10 cellular contexts compared by ENCODE assay signal in the genomic region with DNA sequence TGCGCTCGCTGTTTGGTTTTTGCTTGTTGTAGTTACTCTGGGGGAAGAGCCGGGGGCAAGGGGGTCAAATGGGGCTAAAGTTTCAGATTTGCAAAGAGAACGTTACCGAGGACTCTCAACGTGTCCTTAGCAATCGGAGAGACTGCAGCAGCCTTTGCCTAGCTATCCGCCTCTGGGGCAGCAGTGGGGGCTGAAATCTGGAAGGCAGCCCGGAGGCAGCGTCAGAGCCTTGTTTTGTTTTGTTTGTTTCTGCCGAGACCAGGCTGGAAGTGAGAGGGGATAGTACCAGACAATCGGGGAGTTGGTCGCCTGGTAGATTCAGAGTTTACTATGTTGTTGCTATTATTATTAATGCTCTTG. TPM values are rescaled to one million over a fixed set of nuclear protein-coding genes. Genes with fewer than 3 reads are reported as not detected.
DNase-seq lines count a peak whose midpoint lies in the region; ATAC-seq and TF ChIP-seq lines count a peak whose summit lies in the region.
"Had no signal": no experiment of that assay in that cellular context is flagged by ENCODE, and none has a peak within 500 bp of the region (broad histone marks: within the 10 kb centered on the region; RNA-seq: fewer than 3 reads in every experiment).

No MANE protein-coding gene starts in this region.

- H3K9me3 ChIP-seq in thoracic aorta (no peaks in the 10 kb centered on the region), OCI-LY7 (ENCODE audit: low read length) (no peaks in the 10 kb centered on the region)

- no TSS peak for BruUV-seq in OCI-LY7 (replicated peaks; lab: Mats Ljungman, UMichigan)

- no peak overlapping the region for H4K5ac ChIP-seq in mesendoderm (ENCODE audit: low read length)

- no peak overlapping the region for H2BK15ac ChIP-seq in mesendoderm (replicated peaks; ENCODE audit: low read depth)

- peak overlapping the region; percentile 9 for H3K9ac ChIP-seq in mesendoderm (ENCODE audit: low read length)

- no peak overlapping the region for H4K8ac ChIP-seq in mesendoderm (ENCODE audit: low read depth, low read length)

- CTCF ChIA-PET in OCI-LY7 (lab: Charles Lee; ENCODE audit: unreplicated experiment), result no interaction called here

- no peak overlapping the region for H2BK120ac ChIP-seq in mesendoderm (ENCODE audit: low read depth, low read length)

- no peaks in the 10 kb centered on the region for H3K9me3 Mint-ChIP-seq in endothelial cell (ENCODE audit: unreplicated experiment)

- no peak overlapping the region for H3K4ac ChIP-seq in mesendoderm (ENCODE audit: low read depth, low read length)

- TF ChIP-seq CTCF in endothelial cell (IDR thresholded peaks at IDR 0.05; ENCODE audit: unreplicated experiment) (no peak), thoracic aorta (IDR thresholded peaks at IDR 0.05) (no peak), OCI-LY7 (conservative IDR thresholded peaks at IDR 0.05; ENCODE audit: low read length) (no peak)

- H3K36me3 Mint-ChIP-seq in endothelial cell (ENCODE audit: low read depth, unreplicated experiment), result no peaks in the 10 kb centered on the region

- H3K18ac ChIP-seq in mesendoderm (ENCODE audit: low read length), result no peak overlapping the region

- WGBS in mesendoderm (ENCODE audit: extremely low coverage, insufficient coverage, low lambda C conversion rate), result no CpG with 5 or more reads among the region's 13 CpGs

- DNase-seq in NCI-H69 (lab: John Stamatoyannopoulos, UW), result peak; percentile 83
- no peak for DNase-seq in endothelial cell (ENCODE audit: low spot score)
- no peak for DNase-seq in mesendoderm
- no peak for DNase-seq in thoracic aorta (ENCODE audit: low spot score)
- no peak for DNase-seq in OCI-LY7 (ENCODE audit: low spot score)
- DNase-seq in NCI-H446 (lab: John Stamatoyannopoulos, UW), result no peak
- DNase-seq in NCI-H1092 (lab: John Stamatoyannopoulos, UW), result no peak
- DNase-seq: effector memory CD8-positive, alpha-beta T cell; T1000 had no signal

- H3K27me3 Mint-ChIP-seq in endothelial cell (ENCODE audit: unreplicated experiment), result peaks cover 13% of the 10 kb centered on the region

- H3K4me3 Mint-ChIP-seq in endothelial cell (ENCODE audit: unreplicated experiment), result peak overlapping the region; percentile 92

- H3K56ac ChIP-seq in mesendoderm (ENCODE audit: low read length), result peak overlapping the region; percentile 4

- H3K79me1 ChIP-seq in mesendoderm (ENCODE audit: low read length), result no peaks in the 10 kb centered on the region

- intact Hi-C loops in OCI-LY7 (cut with micrococcal nuclease; ENCODE audit: unreplicated experiment), result no loop called here

- no peak overlapping the region for H2AFZ ChIP-seq in OCI-LY7 (ENCODE audit: low read length)

- H3K4me3 ChIP-seq in mesendoderm (ENCODE audit: low read length) (peak overlapping the region; percentile 1), thoracic aorta (peak overlapping the region; percentile 59), OCI-LY7 (ENCODE audit: low read depth, low read length, poor library complexity, severe bottlenecking) (no peak overlapping the region)

- H3K4me2 ChIP-seq in mesendoderm (ENCODE audit: low read length) (peak overlapping the region; percentile 15), OCI-LY7 (ENCODE audit: low read length) (no peak overlapping the region)

- H2AK5ac ChIP-seq in mesendoderm (ENCODE audit: low read length), result no peak overlapping the region

- peaks cover 5% of the 10 kb centered on the region for H3K4me1 Mint-ChIP-seq in endothelial cell (ENCODE audit: unreplicated experiment)

- no peaks in the 10 kb centered on the region for H3K79me2 ChIP-seq in mesendoderm (ENCODE audit: control insufficient read depth, insufficient read depth, low read length)
- no peaks in the 10 kb centered on the region for H3K79me2 ChIP-seq in OCI-LY7 (ENCODE audit: insufficient read depth, low read depth, low read length)

- H4K20me1 ChIP-seq in OCI-LY7 (ENCODE audit: insufficient read depth, low read length), result no peaks in the 10 kb centered on the region

- no peak overlapping the region for H3K27ac Mint-ChIP-seq in endothelial cell (ENCODE audit: unreplicated experiment)
- H3K27ac Mint-ChIP-seq: effector memory CD8-positive, alpha-beta T cell had no signal

- H3K27me3 ChIP-seq in mesendoderm (ENCODE audit: insufficient read depth, low read length, poor library complexity) (peaks cover 3% of the 10 kb centered on the region), thoracic aorta (replicated peaks; ENCODE audit: insufficient read depth) (peaks cover 7% of the 10 kb centered on the region)

- POLR2A ChIA-PET in OCI-LY7 (lab: Charles Lee), result no interaction called here

- H2BK5ac ChIP-seq in mesendoderm (ENCODE audit: low read length), result no peak overlapping the region

- H3K23ac ChIP-seq in mesendoderm (ENCODE audit: low read length), result no peak overlapping the region

- peaks cover 2% of the 10 kb centered on the region for H3K4me1 ChIP-seq in mesendoderm (ENCODE audit: control insufficient read depth, low read depth, low read length)
- H3K4me1 ChIP-seq in thoracic aorta (ENCODE audit: control insufficient read depth in 1 of 2, low read depth in 2 of 2), result peaks cover 0 to 11% of the 10 kb centered on the region in 2 donors
- no peaks in the 10 kb centered on the region for H3K4me1 ChIP-seq in OCI-LY7 (ENCODE audit: insufficient read depth, low read length, poor library complexity, severe bottlenecking)

- no peak for ATAC-seq in thoracic aorta (ENCODE audit: insufficient number of reproducible peaks, low FRiP score, low read depth)
- ATAC-seq in GM21423 (IDR thresholded peaks at IDR 0.05; ENCODE audit: unreplicated experiment), result no peak
- ATAC-seq: effector memory CD8-positive, alpha-beta T cell had no signal

- no peaks in the 10 kb centered on the region for H3K9me2 ChIP-seq in OCI-LY7 (ENCODE audit: insufficient read depth, low read length)

- no peak overlapping the region for H3K27ac ChIP-seq in mesendoderm (ENCODE audit: low read depth, low read length)
- no peak overlapping the region for H3K27ac ChIP-seq in thoracic aorta
- H3K27ac ChIP-seq in OCI-LY7 (ENCODE audit: low read depth, low read length, poor library complexity, severe bottlenecking), result no peak overlapping the region

- H3K36me3 ChIP-seq in mesendoderm (ENCODE audit: control insufficient read depth, insufficient read depth, low read length) (no peaks in the 10 kb centered on the region), thoracic aorta (no peaks in the 10 kb centered on the region), OCI-LY7 (ENCODE audit: insufficient read depth, low read length) (no peaks in the 10 kb centered on the region)

RNA-seq across cellular contexts. Expression of a gene that starts 1.2 kb away (rescaled TPM):
- total RNA-seq in endothelial cell (ENCODE audit: unreplicated experiment) (not detected), thoracic aorta (under 1 TPM in 1 of 2 donors, not detected in 1; 0.54 TPM), OCI-LY7 (2022) (not detected in 2 replicates)
- 0.15 TPM for polyA plus RNA-seq in mesendoderm (2013, experiment 1 of 2)
- 0.18 TPM for polyA plus RNA-seq in mesendoderm (2013, experiment 2 of 2)
- not detected in 2 replicates for total RNA-seq in OCI-LY7 (2014; rRNA removed; shearing (Covaris generic))
